8 cellular contexts compared by ENCODE assay signal in the genomic region with DNA sequence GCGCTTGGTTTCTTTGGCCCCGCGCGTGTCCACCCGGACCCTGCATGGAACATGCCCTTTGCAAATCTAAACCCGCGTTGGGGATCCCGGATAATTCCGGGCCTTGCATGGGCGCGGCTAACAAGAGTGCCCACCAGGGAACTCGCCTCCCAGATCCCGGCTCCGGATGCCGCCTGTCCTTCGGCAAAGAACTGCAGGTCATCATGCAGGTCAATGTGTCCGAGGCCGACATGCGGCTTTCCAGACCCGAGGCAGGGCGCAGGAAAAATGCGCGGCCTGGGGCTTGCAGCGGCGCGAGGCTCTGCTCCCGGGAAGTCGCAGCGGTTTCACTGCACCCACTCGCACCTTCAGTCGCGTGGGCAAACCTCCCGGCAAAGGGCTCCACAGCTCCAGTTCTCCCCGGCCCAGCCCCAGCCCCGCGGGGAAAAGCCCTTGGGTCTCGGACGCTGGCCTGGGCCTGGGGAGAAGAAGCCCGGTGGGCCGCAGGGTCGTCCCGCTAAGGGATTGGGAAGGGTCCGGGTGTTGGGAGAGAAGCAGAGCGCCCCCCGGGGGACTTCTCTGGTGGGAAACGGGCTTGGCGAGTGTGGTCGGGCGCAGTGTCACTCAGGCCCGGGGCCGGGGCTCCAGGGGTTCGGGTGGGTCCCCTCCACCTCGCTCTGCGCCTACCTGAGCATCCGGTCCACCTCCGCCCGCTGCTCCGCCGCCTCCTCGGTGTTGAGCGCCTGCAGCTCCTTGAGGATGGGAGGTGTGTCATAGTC. TPM values are rescaled to one million over a fixed set of nuclear protein-coding genes. Genes with fewer than 3 reads are reported as not detected.
A peak's percentile ranks its signal among the peaks of the same experiment; 100 is the strongest.
DNase-seq lines count a peak whose midpoint lies in the region; ATAC-seq and TF ChIP-seq lines count a peak whose summit lies in the region.
"Had no signal": no experiment of that assay in that cellular context is flagged by ENCODE, and none has a peak within 500 bp of the region (broad histone marks: within the 10 kb centered on the region; RNA-seq: fewer than 3 reads in every experiment).

No MANE protein-coding gene starts in this region.

- H3K4me2 ChIP-seq in OCI-LY7 (ENCODE audit: low read length) = no peak overlapping the region

- TF ChIP-seq POLR2A in sigmoid colon (IDR thresholded peaks at IDR 0.05) (no peak), esophagus squamous epithelium (IDR thresholded peaks at IDR 0.05) (no peak)

- no peaks in the 10 kb centered on the region for H4K20me1 ChIP-seq in OCI-LY7 (ENCODE audit: insufficient read depth, low read length)

- DNase-seq in LNCaP clone FGC (ENCODE audit: low read depth) = no peak
- DNase-seq in glomerular visceral epithelial cell (ENCODE audit: extremely low spot score) = peak; percentile 58
- no peak for DNase-seq in sigmoid colon
- no peak for DNase-seq in OCI-LY7 (ENCODE audit: low spot score)
- no peak for DNase-seq in esophagus squamous epithelium (lab: John Stamatoyannopoulos, UW)
- DNase-seq in effector CD8-positive, alpha-beta T cell (lab: John Stamatoyannopoulos, UW) = no peak

- intact Hi-C loops in sigmoid colon (cut with DNase I) = no loop called here
- intact Hi-C loops in OCI-LY7 (cut with micrococcal nuclease; ENCODE audit: unreplicated experiment) = no loop called here
- intact Hi-C loops in esophagus squamous epithelium (cut with DNase I) = no loop called here

- no peak for TF ChIP-seq EP300 in sigmoid colon (IDR thresholded peaks at IDR 0.05)

- H2AFZ ChIP-seq in OCI-LY7 (ENCODE audit: low read length) = no peak overlapping the region

- H3K4me3 ChIP-seq in LNCaP clone FGC (ENCODE audit: low read depth, low read length) = peak overlapping the region; percentile 60
- peak overlapping the region in 3 of 4 donors; percentile 8 to 31 (median 16) for H3K4me3 ChIP-seq in sigmoid colon
- no peak overlapping the region for H3K4me3 ChIP-seq in OCI-LY7 (ENCODE audit: low read depth, low read length, poor library complexity, severe bottlenecking)
- H3K4me3 ChIP-seq in esophagus squamous epithelium = peak overlapping the region in 2 of 4 donors; percentile 41 to 56

- no TSS peak for BruUV-seq in OCI-LY7 (replicated peaks; lab: Mats Ljungman, UMichigan)

- TF ChIP-seq CTCF in LNCaP clone FGC (IDR thresholded peaks at IDR 0.05; ENCODE audit: control insufficient read depth, extremely low read depth, insufficient read depth) = no peak
- peak in 1 of 4 experiments; percentile 9 for TF ChIP-seq CTCF in sigmoid colon (IDR thresholded peaks at IDR 0.05)
- no peak for TF ChIP-seq CTCF in OCI-LY7 (conservative IDR thresholded peaks at IDR 0.05; ENCODE audit: low read length)
- no peak for TF ChIP-seq CTCF in esophagus squamous epithelium (IDR thresholded peaks at IDR 0.05)

- peak overlapping the region in 1 of 4 donors; percentile 25 for H3K27ac ChIP-seq in sigmoid colon
- no peak overlapping the region for H3K27ac ChIP-seq in OCI-LY7 (ENCODE audit: low read depth, low read length, poor library complexity, severe bottlenecking)
- H3K27ac ChIP-seq in esophagus squamous epithelium = no peak overlapping the region

- WGBS in sigmoid colon, 2 donors = 1 to 3% methylated on average over 61 of the region's 61 CpGs
- WGBS in esophagus squamous epithelium, 2 donors = 0 to 8% methylated on average over 5 to 10 of the region's 61 CpGs

- H3K79me2 ChIP-seq in OCI-LY7 (ENCODE audit: insufficient read depth, low read depth, low read length) = no peaks in the 10 kb centered on the region

- H3K27me3 ChIP-seq in sigmoid colon (peaks cover 67 to 98% (median 83%) of the 10 kb centered on the region in 3 donors), esophagus squamous epithelium (peaks cover 26 to 100% (median 53%) of the 10 kb centered on the region in 4 donors)

- CTCF ChIA-PET in OCI-LY7 (lab: Charles Lee; ENCODE audit: unreplicated experiment) = no interaction called here

- H3K36me3 ChIP-seq in sigmoid colon (no peaks in the 10 kb centered on the region), OCI-LY7 (ENCODE audit: insufficient read depth, low read length) (no peaks in the 10 kb centered on the region), esophagus squamous epithelium (no peaks in the 10 kb centered on the region)

- POLR2A ChIA-PET in OCI-LY7 (lab: Charles Lee) = no interaction called here

- ATAC-seq in GM19395 (IDR thresholded peaks at IDR 0.05; ENCODE audit: unreplicated experiment) = peak; percentile 22

- H3K4me1 ChIP-seq in sigmoid colon = peaks cover 0 to 38% (median 32%) of the 10 kb centered on the region in 4 donors
- no peaks in the 10 kb centered on the region for H3K4me1 ChIP-seq in OCI-LY7 (ENCODE audit: insufficient read depth, low read length, poor library complexity, severe bottlenecking)
- peaks cover 27 to 40% (median 30%) of the 10 kb centered on the region in 3 donors for H3K4me1 ChIP-seq in esophagus squamous epithelium

- H3K9me3 ChIP-seq in sigmoid colon (no peaks in the 10 kb centered on the region), OCI-LY7 (ENCODE audit: low read length) (no peaks in the 10 kb centered on the region), esophagus squamous epithelium (no peaks in the 10 kb centered on the region)

- H3K9me2 ChIP-seq in OCI-LY7 (ENCODE audit: insufficient read depth, low read length) = no peaks in the 10 kb centered on the region

RNA-seq across cellular contexts. Expression of a gene that starts 0.8 kb away (rescaled TPM):
- under 1 TPM in 1 of 4 donors, not detected in 3; 0.28 TPM for total RNA-seq in sigmoid colon
- 10 to 100 TPM in 2 of 3 donors, 1 to 10 TPM in 1; 9.6 to 13.2 (median 11.8) TPM for polyA plus RNA-seq in sigmoid colon
- not detected in 2 replicates for total RNA-seq in OCI-LY7 (2014; rRNA removed; shearing (Covaris generic))
- total RNA-seq in OCI-LY7 (2022) = not detected in 2 replicates
- not detected for total RNA-seq in esophagus squamous epithelium
- total RNA-seq: myocyte had no signal
